Comparison of ENCODE assay signal across 13 cellular contexts in the genomic region with DNA sequence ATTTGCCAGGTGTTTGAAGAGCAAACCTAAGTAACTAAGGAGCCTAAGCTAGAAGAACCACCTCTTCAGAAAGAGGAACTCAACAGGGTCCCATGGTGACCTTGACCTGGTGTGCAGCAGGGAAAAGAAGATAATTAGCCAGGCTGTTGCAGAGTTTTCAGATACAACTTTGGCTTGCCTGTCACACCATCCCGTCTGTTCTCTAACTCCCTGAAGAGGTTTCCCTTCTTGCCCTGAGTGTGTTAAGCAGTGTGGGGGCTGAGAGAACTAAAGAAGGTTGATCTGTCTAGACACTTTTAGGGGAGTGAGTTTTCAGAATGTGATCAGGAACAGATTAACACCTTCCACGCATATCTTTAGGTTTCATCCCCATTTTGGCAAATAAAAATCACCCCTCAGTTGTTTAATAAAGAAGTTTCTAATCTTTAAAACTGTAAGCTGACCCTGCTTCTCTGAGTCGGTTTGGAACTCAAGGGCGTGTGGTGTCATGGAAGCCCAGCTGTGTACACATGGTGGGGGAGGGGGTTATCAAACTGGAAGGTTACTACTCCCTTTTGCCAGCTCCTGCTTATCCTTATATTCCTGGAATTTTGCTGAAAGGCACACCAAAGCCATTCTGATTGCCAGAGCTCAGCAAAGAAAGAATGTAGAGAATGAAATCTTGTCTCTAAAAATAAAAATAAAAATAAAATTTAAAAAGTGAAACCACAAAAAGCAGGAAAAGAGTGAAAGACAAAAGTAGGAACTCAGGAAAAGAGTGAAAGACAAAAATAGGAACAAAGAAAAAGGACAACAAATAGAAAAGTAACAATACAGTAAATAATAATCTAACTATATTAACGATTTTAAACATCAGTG.
DNase-seq lines count a peak whose midpoint lies in the region; ATAC-seq, FAIRE-seq and TF ChIP-seq lines count a peak whose summit lies in the region.
"Had no signal": no experiment of that assay in that cellular context is flagged by ENCODE, and none has a peak within 500 bp of the region (broad histone marks: within the 10 kb centered on the region; RNA-seq: fewer than 3 reads in every experiment).

No MANE protein-coding gene starts in this region.

- H3K4me2 ChIP-seq in GM12878 (ENCODE audit: control insufficient read depth, insufficient read depth) (no peak overlapping the region), HepG2 (ENCODE audit: low read depth, low read length) (no peak overlapping the region; the same call in 1 of the 2 replicates)

- in situ Hi-C loops in GM12878 (cut with MboI) (no loop called here), HepG2 (cut with HindIII; ENCODE audit: extremely low pct_ligation_motif_present, low pct_unique_long_range_greater_than_20kb) (no loop called here)

- no peaks in the 10 kb centered on the region for H3K9me3 Mint-ChIP-seq in activated T-helper 2 cell treated with anti-CD3 and anti-CD28 coated beads, Interferon-gamma antibody, Interleukin-2, Interleukin-4, amounts not matched to agents 10 μg/mL and 5 μg/mL and 100 μg/mL, durations not matched to agents 14 hours and 24 hours and 36 hours

- intact Hi-C loops in GM12878 (cut with micrococcal nuclease; ENCODE audit: unreplicated experiment) (no loop called here), HepG2 (cut with micrococcal nuclease; ENCODE audit: unreplicated experiment) (loop anchor here (5.0 kb wide), 1 partner anchor 68 kb away; no protein-coding TSS in a partner anchor), lower leg skin (cut with DNase I; ENCODE audit: low total_unique reads) (no loop called here)
- intact Hi-C loops in activated T-helper 2 cell treated with anti-CD3 and anti-CD28 coated beads, Interferon-gamma antibody, Interleukin-2, Interleukin-4, amounts not matched to agents 10 μg/mL and 5 μg/mL and 100 μg/mL, durations not matched to agents 14 hours and 24 hours and 36 hours (cut with micrococcal nuclease), result no loop called here

- H3K36me3 ChIP-seq in GM12878 (ENCODE audit: control insufficient read depth in 2 of 2, insufficient read depth in 2 of 2, low read length in 1 of 2) (no peaks in the 10 kb centered on the region), HepG2 (replicated peaks in 1 of 2; ENCODE audit: control insufficient read depth in 1 of 2, insufficient read depth in 2 of 2, low read length in 2 of 2) (peaks cover 44 to 77% of the 10 kb centered on the region in 2 experiments)

- no peak overlapping the region for H3K27ac ChIP-seq in GM12878 (ENCODE audit: control insufficient read depth, insufficient read depth)
- peak overlapping the region; percentile 20 for H3K27ac ChIP-seq in HepG2 (ENCODE audit: extremely low read length, insufficient read depth, low read length)
- H3K27ac ChIP-seq: transverse colon had no signal

- FAIRE-seq in GM12878 (lab: Jason Lieb, UNC) (no peak), HepG2 (lab: Jason Lieb, UNC) (no peak)

- RAD21 ChIA-PET in GM12878 (lab: Charles Lee; ENCODE audit: unreplicated experiment), result no interaction called here

- peaks cover 2% of the 10 kb centered on the region; the same call in 1 of the 2 replicates for H3K4me1 ChIP-seq in GM12878 (ENCODE audit: control insufficient read depth, insufficient read depth, low read length)
- peaks cover 41% of the 10 kb centered on the region for H3K4me1 ChIP-seq in HepG2 (ENCODE audit: insufficient read depth, low read length)
- H3K4me1 ChIP-seq: transverse colon had no signal

- H3K4me3 ChIP-seq in GM12878, result no peak overlapping the region
- no peak overlapping the region for H3K4me3 ChIP-seq in HepG2 (replicated peaks in 1 of 3; ENCODE audit: insufficient read depth in 1 of 3, low read depth in 2 of 3, low read length in 3 of 3)
- H3K4me3 ChIP-seq in lower leg skin (ENCODE audit: low read depth, poor library complexity, severe bottlenecking), result no peak overlapping the region
- H3K4me3 ChIP-seq: transverse colon had no signal

- no peaks in the 10 kb centered on the region for H3K36me3 Mint-ChIP-seq in activated T-helper 2 cell treated with anti-CD3 and anti-CD28 coated beads, Interferon-gamma antibody, Interleukin-2, Interleukin-4, amounts not matched to agents 10 μg/mL and 5 μg/mL and 100 μg/mL, durations not matched to agents 14 hours and 24 hours and 36 hours (ENCODE audit: low read depth)

- WGBS in GM12878 (ENCODE audit: insufficient coverage, insufficient replicate concordance, low lambda C conversion rate, missing lambda C conversion rate), result 28% methylated on average over 5 of the region's 5 CpGs
- WGBS in HepG2 (ENCODE audit: low lambda C conversion rate), result 59% methylated on average over 5 of the region's 5 CpGs
- WGBS in lower leg skin, 2 donors, result 66 to 72% methylated on average over 5 of the region's 5 CpGs

- H3K9me3 ChIP-seq in GM12878 (replicated peaks; ENCODE audit: control insufficient read depth, insufficient read depth, low read length) (no peaks in the 10 kb centered on the region), HepG2 (ENCODE audit: low read length) (no peaks in the 10 kb centered on the region)
- H3K9me3 ChIP-seq: transverse colon had no signal

- BruUV-seq in GM12878 (replicated peaks; lab: Mats Ljungman, UMichigan), result no TSS peak
- BruUV-seq in HepG2 (replicated peaks; lab: Mats Ljungman, UMichigan), result no TSS peak

- TF ChIP-seq EP300 in GM12878 (IDR thresholded peaks at IDR 0.05; ENCODE audit: borderline replicate concordance in 1 of 2, control insufficient read depth in 1 of 2, low read depth in 2 of 2, low read length in 2 of 2), result no peak
- TF ChIP-seq EP300 in HepG2 (IDR thresholded peaks at IDR 0.05; ENCODE audit: low read depth in 2 of 2, low read length in 2 of 2), result no peak
- no peak for TF ChIP-seq EP300 in HepG2 (CRISPR knock-in tag; IDR thresholded peaks at IDR 0.05; ENCODE audit: borderline replicate concordance)

- no peak for TF ChIP-seq CTCF in GM12878 (IDR thresholded peaks at IDR 0.05 in 2 of 3, conservative IDR thresholded peaks at IDR 0.05 in 1 of 3; ENCODE audit: control insufficient read depth in 2 of 3, extremely low read depth in 1 of 3, insufficient read depth in 1 of 3, low read depth in 3 of 3, low read length in 3 of 3)
- no peak for TF ChIP-seq CTCF in HepG2 (CRISPR knock-in tag; IDR thresholded peaks at IDR 0.05)
- no peak for TF ChIP-seq CTCF in lower leg skin (IDR thresholded peaks at IDR 0.05)

- no peak overlapping the region for H2AFZ ChIP-seq in GM12878 (ENCODE audit: control insufficient read depth, low read depth, low read length)
- no peak overlapping the region for H2AFZ ChIP-seq in HepG2 (ENCODE audit: low read length)

- H4K20me1 ChIP-seq in GM12878 (ENCODE audit: control insufficient read depth, insufficient read depth) (no peaks in the 10 kb centered on the region), HepG2 (ENCODE audit: insufficient read depth, low read length) (no peaks in the 10 kb centered on the region)

- no peak overlapping the region for H3K4me3 Mint-ChIP-seq in activated T-helper 2 cell treated with anti-CD3 and anti-CD28 coated beads, Interferon-gamma antibody, Interleukin-2, Interleukin-4, amounts not matched to agents 10 μg/mL and 5 μg/mL and 100 μg/mL, durations not matched to agents 14 hours and 24 hours and 36 hours (ENCODE audit: low read depth)

- no peak overlapping the region for H3K27ac Mint-ChIP-seq in activated T-helper 2 cell treated with anti-CD3 and anti-CD28 coated beads, Interferon-gamma antibody, Interleukin-2, Interleukin-4, amounts not matched to agents 10 μg/mL and 5 μg/mL and 100 μg/mL, durations not matched to agents 14 hours and 24 hours and 36 hours

- peak; percentile 49 for DNase-seq in DMS153 treated with DMSO at 0.1 percent for 48 hours (lab: John Stamatoyannopoulos, UW; ENCODE audit: unreplicated experiment)
- DNase-seq in NCI-H146 treated with DMSO at 0.1 percent for 48 hours (lab: John Stamatoyannopoulos, UW; ENCODE audit: unreplicated experiment), result peak; percentile 59
- no peak for DNase-seq in GM12878 (ENCODE audit: low read depth, low spot score)
- peak; percentile 32 for DNase-seq in HepG2 (ENCODE audit: low spot score)
- DNase-seq in activated T-helper 2 cell treated with anti-CD3 and anti-CD28 coated beads, Interferon-gamma antibody, Interleukin-2, Interleukin-4, amounts not matched to agents 10 μg/mL and 5 μg/mL and 100 μg/mL, durations not matched to agents 14 hours and 24 hours and 36 hours (ENCODE audit: low spot score), result no peak
- no peak for DNase-seq in lower leg skin (ENCODE audit: low spot score in 2 of 2)
- no peak for DNase-seq in stimulated activated naive CD4-positive, alpha-beta T cell treated with Interleukin-2 at 50 U/mL for 16 hours (lab: John Stamatoyannopoulos, UW)
- no peak for DNase-seq in activated T-cell treated with anti-CD3 and anti-CD28 coated beads, Interleukin-2, amount 50 U/mL, for 48 hours
- DNase-seq: glutamatergic neuron; H7; NCI-H2107; stimulated activated CD4-positive, alpha-beta T cell treated with anti-CD3 and anti-CD28 coated beads, Interleukin-2, amount 100 ng/mL, for 48 hours; transverse colon had no signal

- H3K9ac ChIP-seq in GM12878 (ENCODE audit: control insufficient read depth, insufficient read depth, low read length), result no peak overlapping the region
- no peak overlapping the region for H3K9ac ChIP-seq in HepG2 (ENCODE audit: insufficient read depth, low read depth, low read length)

- H3K79me2 ChIP-seq in GM12878 (ENCODE audit: control insufficient read depth, insufficient read depth, low read length) (no peaks in the 10 kb centered on the region), HepG2 (ENCODE audit: insufficient read depth, low read length) (no peaks in the 10 kb centered on the region)

- SMC1A ChIA-PET in GM12878 (lab: Charles Lee; ENCODE audit: uncharacterized antibody, unreplicated experiment), result interaction anchor here (0.8 to 1.3 kb wide), 5 partner anchors 9 to 111 kb away, joined by 3 to 4 read pairs (median 3); no protein-coding TSS in a partner anchor

- peaks cover 7% of the 10 kb centered on the region for H3K27me3 Mint-ChIP-seq in activated T-helper 2 cell treated with anti-CD3 and anti-CD28 coated beads, Interferon-gamma antibody, Interleukin-2, Interleukin-4, amounts not matched to agents 10 μg/mL and 5 μg/mL and 100 μg/mL, durations not matched to agents 14 hours and 24 hours and 36 hours (ENCODE audit: low read depth)

- POLR2A ChIA-PET in GM12878 (lab: Charles Lee), result no interaction called here
- POLR2A ChIA-PET in HepG2 (lab: Yijun Ruan, JAX), result no interaction called here

- CTCF ChIA-PET in GM12878 (lab: Yijun Ruan, JAX) (interaction anchor here (0.8 to 2.2 kb wide), 4 partner anchors 9 to 137 kb away, joined by 3 to 12 read pairs (median 4); no protein-coding TSS in a partner anchor), HepG2 (lab: Yijun Ruan, JAX; ENCODE audit: low intra/inter-chr PET ratio, low total read pairs) (no interaction called here)

- TF ChIP-seq POLR2A in GM12878 (IDR thresholded peaks at IDR 0.05; ENCODE audit: low read depth, low read length), result no peak
- TF ChIP-seq POLR2A in HepG2 (IDR thresholded peaks at IDR 0.05; ENCODE audit: insufficient read depth in 1 of 2, low read depth in 2 of 2, low read length in 2 of 2), result no peak
- TF ChIP-seq POLR2A in lower leg skin (IDR thresholded peaks at IDR 0.05), result no peak

- H3K4me1 Mint-ChIP-seq in activated T-helper 2 cell treated with anti-CD3 and anti-CD28 coated beads, Interferon-gamma antibody, Interleukin-2, Interleukin-4, amounts not matched to agents 10 μg/mL and 5 μg/mL and 100 μg/mL, durations not matched to agents 14 hours and 24 hours and 36 hours (ENCODE audit: low read depth), result peaks cover 5% of the 10 kb centered on the region

- TF ChIP-seq RAD21 in GM12878 (IDR thresholded peaks at IDR 0.05; ENCODE audit: insufficient read depth, low read depth, low read length), result no peak
- no peak for TF ChIP-seq RAD21 in HepG2 (CRISPR knock-in tag; IDR thresholded peaks at IDR 0.05)

- ATAC-seq in GM12878 (peak; percentile 36), HepG2 (no peak)

- no peaks in the 10 kb centered on the region for H3K27me3 ChIP-seq in GM12878 (replicated peaks in 1 of 2; ENCODE audit: control insufficient read depth in 2 of 2, insufficient read depth in 2 of 2, low read length in 1 of 2)
- H3K27me3 ChIP-seq in HepG2 (ENCODE audit: control insufficient read depth in 1 of 2, insufficient read depth in 2 of 2, low read length in 2 of 2), result no peaks in the 10 kb centered on the region
- H3K27me3 ChIP-seq: transverse colon had no signal

Comparison
In these comparisons a context has a peak if more than half of its experiments do, and no peak if none do; other contexts are left out.
1. DNase-seq: peak in DMS153 treated with DMSO at 0.1 percent for 48 hours (single experiment), NCI-H146 treated with DMSO at 0.1 percent for 48 hours (single experiment) and HepG2 (single experiment); none in GM12878 (single experiment), activated T-helper 2 cell treated with anti-CD3 and anti-CD28 coated beads, Interferon-gamma antibody, Interleukin-2, Interleukin-4, amounts not matched to agents 10 μg/mL and 5 μg/mL and 100 μg/mL, durations not matched to agents 14 hours and 24 hours and 36 hours (single experiment), lower leg skin (0 of 2), stimulated activated naive CD4-positive, alpha-beta T cell treated with Interleukin-2 at 50 U/mL for 16 hours (single experiment) and activated T-cell treated with anti-CD3 and anti-CD28 coated beads, Interleukin-2, amount 50 U/mL, for 48 hours (0 of 2).